ENCODE assay signal across 12 cellular contexts in genomic region chrX:39946822-39947221, GRCh38.
DNase-seq lines count a peak whose midpoint lies in the region; ATAC-seq and TF ChIP-seq lines count a peak whose summit lies in the region.
"Had no signal": no experiment of that assay in that cellular context is flagged by ENCODE, and none has a peak within 500 bp of the region (broad histone marks: within the 10 kb centered on the region; RNA-seq: fewer than 3 reads in every experiment).

No MANE protein-coding gene starts in this region.

- H3K9me3 Mint-ChIP-seq in CD4-positive, alpha-beta T cell = no peaks in the 10 kb centered on the region
- no peaks in the 10 kb centered on the region for H3K9me3 Mint-ChIP-seq in CD8-positive, alpha-beta T cell

- POLR2A ChIA-PET in CD4-positive, alpha-beta T cell (lab: Charles Lee) = interaction anchor here (0.7 kb wide), 1 partner anchor 222 kb away, joined by 3 read pairs; no protein-coding TSS in a partner anchor
- POLR2A ChIA-PET in CD8-positive, alpha-beta T cell (lab: Charles Lee) = no interaction called here

- no peaks in the 10 kb centered on the region for H3K9me3 ChIP-seq in CD4-positive, alpha-beta T cell (ENCODE audit: control insufficient read depth, low read length)
- H3K9me3 ChIP-seq in CD8-positive, alpha-beta T cell (ENCODE audit: low read length) = no peaks in the 10 kb centered on the region

- H3K36me3 Mint-ChIP-seq in CD4-positive, alpha-beta T cell (ENCODE audit: low read depth) = no peaks in the 10 kb centered on the region
- H3K36me3 Mint-ChIP-seq in CD8-positive, alpha-beta T cell = no peaks in the 10 kb centered on the region

- DNase-seq in ELR (ENCODE audit: low read depth) (peak; percentile 87), MV-4-11 (lab: John Stamatoyannopoulos, UW) (peak; percentile 57), dermis microvascular lymphatic vessel endothelial cell (ENCODE audit: low read depth in 2 of 2) (peak; percentile 11 to 50), posterior vena cava (ENCODE audit: low spot score) (peak; percentile 52), hippocampal formation (lab: John Stamatoyannopoulos, UW) (no peak), Ammon's horn (ENCODE audit: low spot score) (no peak)
- no peak for DNase-seq in CD4-positive, alpha-beta T cell
- no peak for DNase-seq in CD8-positive, alpha-beta T cell
- DNase-seq: activated naive CD4-positive, alpha-beta T cell treated with Interleukin-2 at 50 U/mL for 16 hours; OCI-M1; stimulated activated naive CD8-positive, alpha-beta T cell treated with anti-CD3 and anti-CD28 coated beads, Interleukin-15, Interleukin-2, amounts not matched to agents 100 U/mL and 50 U/mL, for 24 hours had no signal

- H3K27ac ChIP-seq in CD4-positive, alpha-beta T cell (ENCODE audit: low read depth, low read length) = no peak overlapping the region
- H3K27ac ChIP-seq in CD8-positive, alpha-beta T cell (ENCODE audit: low read depth, low read length) = no peak overlapping the region

- no peak overlapping the region for H3K27ac Mint-ChIP-seq in CD4-positive, alpha-beta T cell
- no peak overlapping the region for H3K27ac Mint-ChIP-seq in CD8-positive, alpha-beta T cell
- H3K27ac Mint-ChIP-seq: WTC11 had no signal

- H3K27me3 ChIP-seq in CD4-positive, alpha-beta T cell (ENCODE audit: control insufficient read depth, insufficient read depth, low read length) = no peaks in the 10 kb centered on the region
- H3K27me3 ChIP-seq in CD8-positive, alpha-beta T cell (ENCODE audit: insufficient read depth, low read length) = no peaks in the 10 kb centered on the region

- TF ChIP-seq CTCF in CD4-positive, alpha-beta T cell (IDR thresholded peaks at IDR 0.05) = no peak
- TF ChIP-seq CTCF in CD8-positive, alpha-beta T cell (IDR thresholded peaks at IDR 0.05) = no peak

- H3K4me1 Mint-ChIP-seq in CD4-positive, alpha-beta T cell (ENCODE audit: low read depth) = peaks cover 7% of the 10 kb centered on the region
- peaks cover 7% of the 10 kb centered on the region for H3K4me1 Mint-ChIP-seq in CD8-positive, alpha-beta T cell (ENCODE audit: low read depth)

- no peaks in the 10 kb centered on the region for H3K4me1 ChIP-seq in CD8-positive, alpha-beta T cell (ENCODE audit: insufficient read depth, low read length)

- intact Hi-C loops in posterior vena cava (cut with DNase I) = no loop called here
- intact Hi-C loops in CD4-positive, alpha-beta T cell (cut with DNase I, micrococcal nuclease) = no loop called here
- intact Hi-C loops in CD8-positive, alpha-beta T cell (cut with DNase I, micrococcal nuclease) = no loop called here

- no peak for ATAC-seq in CD4-positive, alpha-beta T cell (ENCODE audit: poor library complexity)
- no peak for ATAC-seq in CD8-positive, alpha-beta T cell
- ATAC-seq: stimulated activated naive CD8-positive, alpha-beta T cell treated with anti-CD3 and anti-CD28 coated beads, Interleukin-15, Interleukin-2, amounts not matched to agents 100 U/mL and 50 U/mL, for 24 hours; WTC11 had no signal

- H3K4me3 Mint-ChIP-seq in CD4-positive, alpha-beta T cell = no peak overlapping the region
- no peak overlapping the region for H3K4me3 Mint-ChIP-seq in CD8-positive, alpha-beta T cell
- H3K4me3 Mint-ChIP-seq: WTC11 had no signal

- no peaks in the 10 kb centered on the region for H3K36me3 ChIP-seq in CD8-positive, alpha-beta T cell (ENCODE audit: insufficient read depth, low read length)

- CTCF ChIA-PET in CD4-positive, alpha-beta T cell (lab: Charles Lee) = no interaction called here
- CTCF ChIA-PET in CD8-positive, alpha-beta T cell (lab: Charles Lee) = interaction anchor here (0.6 kb wide), 1 partner anchor 696 kb away, joined by 3 read pairs; no protein-coding TSS in a partner anchor

- H3K4me3 ChIP-seq in CD8-positive, alpha-beta T cell (ENCODE audit: low read depth, low read length) = no peak overlapping the region

- H3K27me3 Mint-ChIP-seq in CD4-positive, alpha-beta T cell = no peaks in the 10 kb centered on the region
- H3K27me3 Mint-ChIP-seq in CD8-positive, alpha-beta T cell (ENCODE audit: low read depth) = no peaks in the 10 kb centered on the region

Comparison
In these comparisons a context has a peak if more than half of its experiments do, and no peak if none do; other contexts are left out.
1. DNase-seq: peak in ELR (single experiment), MV-4-11 (single experiment), dermis microvascular lymphatic vessel endothelial cell (2 of 2) and posterior vena cava (single experiment); none in hippocampal formation (0 of 2), Ammon's horn (single experiment), CD4-positive, alpha-beta T cell (0 of 10) and CD8-positive, alpha-beta T cell (0 of 7).